ENCODE assay signal across 24 cellular contexts in the genomic region with DNA sequence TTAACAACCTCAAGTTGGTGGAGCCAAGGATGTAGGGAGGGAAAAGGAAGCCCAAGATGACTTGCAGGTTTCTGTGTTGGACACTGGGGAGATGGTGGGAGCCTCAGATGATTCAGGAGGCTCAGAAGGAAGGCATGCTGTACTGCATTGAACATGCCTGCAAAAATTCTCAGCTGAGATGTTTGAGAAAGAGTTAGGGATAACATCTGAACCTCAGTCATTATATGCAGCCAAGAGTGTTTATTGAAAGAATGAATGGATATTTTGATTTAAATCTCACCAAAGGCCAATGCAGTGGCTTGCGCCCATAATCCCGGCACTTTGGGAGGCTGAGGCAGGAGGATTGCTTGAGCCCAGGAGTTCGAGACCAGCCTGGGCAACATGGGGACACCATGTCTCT.
"Had no signal": no experiment of that assay in that cellular context is flagged by ENCODE, and none has a peak within 500 bp of the region (broad histone marks: within the 10 kb centered on the region; RNA-seq: fewer than 3 reads in every experiment).

No MANE protein-coding gene starts in this region.

- ATAC-seq: T-cell had no signal

- H3K27ac ChIP-seq: PC-9, Peyer's patch, SJSA1 had no signal

- DNase-seq: KBM-7; MM.1S; NCI-H1092 treated with DMSO at 0.1 percent for 48 hours; NCI-H1436; NCI-H187; NCI-H2029; NCI-H2081 treated with DMSO at 0.1 percent for 48 hours; NCI-H2171; NCI-H226; NCI-H446; NCI-H510A; NCI-H524 treated with DMSO at 0.1 percent for 48 hours; NCI-H69; NCI-H774; NK-92 treated with Interleukin-12 subunit alpha and Interleukin-12 subunit beta, amount 100 ng/mL, for 24 hours; OCI-M1; PC-9; Peyer's patch; Right ventricle myocardium superior; SIG-M5; SK-N-SH; SW 1271; T-cell had no signal
